19 cellular contexts compared by ENCODE assay signal in genomic region chr2:45895477-45895876, GRCh38.
DNase-seq lines count a peak whose midpoint lies in the region; ATAC-seq and TF ChIP-seq lines count a peak whose summit lies in the region.
"Had no signal": no experiment of that assay in that cellular context is flagged by ENCODE, and none has a peak within 500 bp of the region (broad histone marks: within the 10 kb centered on the region; RNA-seq: fewer than 3 reads in every experiment).

No MANE protein-coding gene starts in this region.

- peaks cover 6% of the 10 kb centered on the region for H3K36me3 Mint-ChIP-seq in MCF 10A (ENCODE audit: insufficient read depth, unreplicated experiment)
- H3K36me3 Mint-ChIP-seq: mesothelial cell of epicardium had no signal

- CTCF ChIA-PET in MCF 10A (lab: Yijun Ruan, JAX) = no interaction called here

- H3K27ac ChIP-seq in breast epithelium (peak overlapping the region; percentile 45 to 78), aorta (ENCODE audit: low read depth in 1 of 2, low read length in 2 of 2) (no peak overlapping the region)
- H3K27ac ChIP-seq: body of pancreas, KMS-11 had no signal

- ATAC-seq in aorta (ENCODE audit: low FRiP score) = peak; percentile 13
- ATAC-seq: body of pancreas; stimulated activated naive CD8-positive, alpha-beta T cell treated with anti-CD3 and anti-CD28 coated beads, Interleukin-15, Interleukin-2, amounts not matched to agents 100 U/mL and 50 U/mL, for 24 hours had no signal

- no peaks in the 10 kb centered on the region for H3K9me3 Mint-ChIP-seq in MCF 10A (ENCODE audit: unreplicated experiment)
- H3K9me3 Mint-ChIP-seq: mesothelial cell of epicardium; T-helper 2 cell treated with Interferon-gamma antibody and Interleukin-4, amounts not matched to agents 5 μg/mL and 100 μg/mL, for 36 hours had no signal

- POLR2A ChIA-PET in MCF 10A (lab: Yijun Ruan, JAX) = no interaction called here

- no peak overlapping the region for H3K4me3 ChIP-seq in breast epithelium
- no peak overlapping the region for H3K4me3 ChIP-seq in aorta (ENCODE audit: low read length in 2 of 2)
- H3K4me3 ChIP-seq: body of pancreas had no signal

- DNase-seq in breast epithelium (ENCODE audit: low spot score in 2 of 2) (no peak), MCF 10A (ENCODE audit: unreplicated experiment) (no peak), amniotic stem cell (lab: John Stamatoyannopoulos, UW) (peak; percentile 28), iris pigment epithelial cell (ENCODE audit: low read depth) (peak; percentile 74), aorta (no peak), T-helper 9 cell (no peak)
- DNase-seq in activated CD4-positive, alpha-beta T cell treated with anti-CD3 and anti-CD28 coated beads for 48 hours = no peak
- no peak for DNase-seq in stimulated activated CD4-positive, alpha-beta T cell treated with anti-CD3 and anti-CD28 coated beads, Interleukin-2, amount 100 ng/mL, for 24 hours
- DNase-seq: body of pancreas; hippocampal formation; kidney glomerular epithelial cell; NCI-H1105 treated with DMSO at 0.1 percent for 48 hours; NCI-H526; SHP77; stimulated activated CD4-positive, alpha-beta T cell treated with anti-CD3 and anti-CD28 coated beads, Interleukin-15, amount 100 ng/mL, for 24 hours; stimulated activated naive CD8-positive, alpha-beta T cell treated with anti-CD3 and anti-CD28 coated beads, Interleukin-15, Interleukin-2, amounts not matched to agents 100 U/mL and 50 U/mL, for 24 hours had no signal

- no peak for TF ChIP-seq POLR2A in breast epithelium (IDR thresholded peaks at IDR 0.05)

- H3K27ac Mint-ChIP-seq in MCF 10A (ENCODE audit: low read depth, unreplicated experiment) = no peak overlapping the region
- H3K27ac Mint-ChIP-seq: mesothelial cell of epicardium; T-helper 2 cell treated with Interferon-gamma antibody and Interleukin-4, amounts not matched to agents 5 μg/mL and 100 μg/mL, for 36 hours had no signal

- H3K36me3 ChIP-seq in breast epithelium (no peaks in the 10 kb centered on the region), aorta (ENCODE audit: control insufficient read depth in 1 of 2, insufficient read depth in 2 of 2, low read length in 1 of 2) (no peaks in the 10 kb centered on the region)

- peaks cover 5 to 13% of the 10 kb centered on the region in 2 donors for H3K4me1 ChIP-seq in breast epithelium
- no peaks in the 10 kb centered on the region for H3K4me1 ChIP-seq in aorta (ENCODE audit: control insufficient read depth in 1 of 2, insufficient read depth in 2 of 2, low read length in 2 of 2)

- H3K4me1 Mint-ChIP-seq in MCF 10A (ENCODE audit: insufficient read depth, unreplicated experiment) = no peaks in the 10 kb centered on the region

- no peaks in the 10 kb centered on the region for H3K27me3 ChIP-seq in breast epithelium
- no peaks in the 10 kb centered on the region for H3K27me3 ChIP-seq in aorta (ENCODE audit: control insufficient read depth in 1 of 2, insufficient read depth in 2 of 2, low read length in 1 of 2)
- H3K27me3 ChIP-seq: body of pancreas had no signal

- H3K27me3 Mint-ChIP-seq in MCF 10A (ENCODE audit: insufficient read depth, unreplicated experiment) = no peaks in the 10 kb centered on the region

- H3K9me3 ChIP-seq in breast epithelium = no peaks in the 10 kb centered on the region
- no peaks in the 10 kb centered on the region for H3K9me3 ChIP-seq in aorta (ENCODE audit: control insufficient read depth, low read length)
- H3K9me3 ChIP-seq: body of pancreas had no signal

- no peak overlapping the region for H3K4me3 Mint-ChIP-seq in MCF 10A (ENCODE audit: unreplicated experiment)
- H3K4me3 Mint-ChIP-seq: mesothelial cell of epicardium; T-helper 2 cell treated with Interferon-gamma antibody and Interleukin-4, amounts not matched to agents 5 μg/mL and 100 μg/mL, for 36 hours had no signal

- 81 to 83% methylated on average over 4 of the region's 4 CpGs for WGBS in aorta, 2 donors

- BruUV-seq in MCF 10A (replicated peaks; lab: Mats Ljungman, UMichigan) = no TSS peak

- TF ChIP-seq CTCF in breast epithelium (IDR thresholded peaks at IDR 0.05) = no peak
- TF ChIP-seq CTCF in MCF 10A (IDR thresholded peaks at IDR 0.05; ENCODE audit: unreplicated experiment) = no peak

- intact Hi-C loops in breast epithelium (cut with DNase I; ENCODE audit: low total_unique reads) = no loop called here
- intact Hi-C loops in MCF 10A (cut with micrococcal nuclease) = no loop called here
- intact Hi-C loops in aorta (cut with DNase I) = no loop called here

Comparison
In these comparisons a context has a peak if more than half of its experiments do, and no peak if none do; other contexts are left out.
1. DNase-seq: peak in amniotic stem cell (single experiment) and iris pigment epithelial cell (single experiment); none in breast epithelium (0 of 2), MCF 10A (single experiment), aorta (0 of 2), activated CD4-positive, alpha-beta T cell treated with anti-CD3 and anti-CD28 coated beads for 48 hours (single experiment), T-helper 9 cell (single experiment) and stimulated activated CD4-positive, alpha-beta T cell treated with anti-CD3 and anti-CD28 coated beads, Interleukin-2, amount 100 ng/mL, for 24 hours (0 of 2).
2. H3K27ac ChIP-seq: peak in breast epithelium (2 of 2); none in aorta (0 of 2).